ENCODE assay signal across 14 cellular contexts in genomic region chr2:195494452-195494851, GRCh38.
DNase-seq lines count a peak whose midpoint lies in the region; ATAC-seq and TF ChIP-seq lines count a peak whose summit lies in the region.
"Had no signal": no experiment of that assay in that cellular context is flagged by ENCODE, and none has a peak within 500 bp of the region (broad histone marks: within the 10 kb centered on the region; RNA-seq: fewer than 3 reads in every experiment).

No MANE protein-coding gene starts in this region.

- no peaks in the 10 kb centered on the region for H3K36me3 ChIP-seq in adipocyte (ENCODE audit: control insufficient read depth, insufficient read depth, low read length, severe bottlenecking)
- H3K36me3 ChIP-seq: HAP-1 had no signal

- H3K4me1 ChIP-seq in adipocyte (ENCODE audit: control insufficient read depth, insufficient read depth, low read length): peaks cover 4% of the 10 kb centered on the region
- H3K4me1 ChIP-seq: HAP-1 had no signal

- no peaks in the 10 kb centered on the region for H3K9me3 ChIP-seq in adipocyte (ENCODE audit: control insufficient read depth, low read length)
- H3K9me3 ChIP-seq: HAP-1 had no signal

- ATAC-seq in HG03521 (IDR thresholded peaks at IDR 0.05; ENCODE audit: unreplicated experiment): no peak

- H3K4me3 ChIP-seq in adipocyte (ENCODE audit: low read length): no peak overlapping the region
- H3K4me3 ChIP-seq in fibroblast of mammary gland (ENCODE audit: control insufficient read depth, low read depth, low read length): no peak overlapping the region
- H3K4me3 ChIP-seq: HAP-1 had no signal

- no peak overlapping the region for H3K9ac ChIP-seq in adipocyte (ENCODE audit: low read length)

- peak; percentile 17 for DNase-seq in AG20443 (ENCODE audit: low spot score)
- DNase-seq in HS-5 (ENCODE audit: low read depth): peak; percentile 39
- peak; percentile 71 for DNase-seq in adipocyte (ENCODE audit: low read depth)
- DNase-seq in fibroblast of mammary gland (ENCODE audit: low read depth): peak; percentile 68
- DNase-seq in HUDEP-2 (lab: John Stamatoyannopoulos, UW; ENCODE audit: unreplicated experiment in 76 of 76): no peak
- DNase-seq in pons (ENCODE audit: low spot score): no peak
- DNase-seq in effector CD4-positive, alpha-beta T cell: no peak
- DNase-seq: 8988T; C1 segment of cervical spinal cord; CD4-positive, alpha-beta T cell; DMS79; GDM1 had no signal

- no peak for TF ChIP-seq CTCF in fibroblast of mammary gland (conservative IDR thresholded peaks at IDR 0.05; ENCODE audit: control insufficient read depth, insufficient read depth, low read depth, low read length)

- H3K27me3 ChIP-seq in adipocyte (replicated peaks; ENCODE audit: control insufficient read depth, insufficient read depth, low read length): no peaks in the 10 kb centered on the region

Comparison
In these comparisons a context has a peak if more than half of its experiments do, and no peak if none do; other contexts are left out.
1. DNase-seq: peak in AG20443 (single experiment), HS-5 (single experiment), adipocyte (single experiment) and fibroblast of mammary gland (single experiment); none in HUDEP-2 (0 of 76), pons (single experiment) and effector CD4-positive, alpha-beta T cell (single experiment).